1 cellular context compared by ENCODE assay signal in the genomic region with DNA sequence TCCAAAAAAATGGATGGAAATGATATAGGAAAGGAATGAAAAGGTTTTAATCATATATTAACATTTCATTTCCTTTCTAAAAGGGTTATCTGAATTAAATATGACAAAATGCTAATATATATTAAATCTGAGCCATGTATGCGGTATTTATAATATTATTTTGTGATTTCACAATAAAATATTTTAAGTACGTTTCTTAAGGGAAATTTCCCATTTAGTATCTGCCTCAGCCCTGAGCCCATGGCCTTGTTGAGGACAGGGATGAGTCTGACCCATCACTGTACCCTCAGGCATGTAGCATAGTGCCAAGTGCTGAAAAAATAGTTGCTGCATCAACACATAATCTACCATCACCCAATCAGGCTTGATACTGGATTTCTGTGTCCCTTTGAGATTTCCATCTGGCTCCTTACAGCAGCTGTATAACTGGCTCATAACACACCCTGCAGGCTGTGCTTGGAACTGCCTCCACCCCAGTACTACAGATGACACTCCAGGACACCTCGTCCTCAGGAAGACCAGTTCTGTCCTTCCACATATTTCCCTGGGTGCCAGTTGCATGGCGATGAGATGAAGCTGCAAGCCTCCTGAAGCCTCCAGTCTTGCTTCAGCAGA.
TF ChIP-seq lines count a peak whose summit lies in the region.

No MANE protein-coding gene starts in this region.

TF ChIP-seq in K562, 482 proteins besides CTCF, POLR2A, EP300 and RAD21 (continued from another document and continues in another):
- TF ChIP-seq, protein P1, sequence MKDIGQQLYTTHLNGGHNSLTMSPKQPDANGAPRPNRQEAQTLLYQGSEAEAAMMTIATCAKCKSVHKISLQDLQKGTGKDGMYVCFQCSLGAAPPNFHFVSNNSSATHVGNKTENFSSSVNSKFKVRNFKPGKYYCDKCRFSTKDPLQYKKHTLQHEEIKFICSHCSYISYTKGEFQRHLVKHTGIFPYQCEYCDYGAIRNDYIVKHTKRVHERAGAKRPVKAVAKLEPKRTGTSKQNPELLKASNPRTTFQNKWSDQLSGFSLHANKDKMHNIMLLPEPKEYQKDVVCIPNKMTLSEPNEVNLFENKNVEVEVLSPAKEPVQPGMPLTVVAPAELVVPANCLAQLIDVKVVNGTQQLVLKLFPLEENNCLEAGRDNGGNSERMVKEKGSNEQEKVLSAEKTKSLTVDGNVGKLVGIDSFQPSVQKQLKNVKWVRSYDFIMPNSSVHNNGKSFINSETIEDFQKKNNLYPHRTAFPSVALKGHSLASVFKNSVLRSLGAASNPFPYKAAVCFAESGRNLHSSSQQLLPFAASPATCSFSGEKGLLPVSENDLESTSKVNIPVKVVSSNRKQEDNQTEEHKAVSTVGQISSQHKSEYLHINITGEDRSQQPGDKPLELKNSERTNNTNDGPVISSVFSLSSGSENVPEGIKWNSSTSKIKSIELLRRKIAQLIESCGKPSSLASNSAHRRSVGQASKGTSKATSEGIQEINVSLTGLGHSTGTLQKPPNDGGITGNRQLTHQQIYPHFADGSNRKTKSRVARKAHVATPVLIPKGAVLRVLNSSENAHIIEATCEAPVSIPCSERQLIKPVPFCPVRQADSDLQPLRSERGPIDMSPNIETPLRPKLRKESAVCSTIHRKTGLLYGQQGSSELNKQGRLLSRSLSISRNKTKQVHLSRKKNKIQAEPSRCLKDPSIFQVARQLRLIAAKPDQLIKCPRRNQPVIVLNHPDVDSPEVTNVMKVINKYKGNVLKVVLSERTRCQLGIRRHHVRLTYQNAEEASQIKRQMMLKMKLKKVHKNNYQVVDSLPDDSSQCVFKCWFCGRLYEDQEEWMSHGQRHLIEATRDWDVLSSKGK (CRISPR knock-in tag; IDR thresholded peaks at IDR 0.05), result no peak
- TF ChIP-seq, protein P2, sequence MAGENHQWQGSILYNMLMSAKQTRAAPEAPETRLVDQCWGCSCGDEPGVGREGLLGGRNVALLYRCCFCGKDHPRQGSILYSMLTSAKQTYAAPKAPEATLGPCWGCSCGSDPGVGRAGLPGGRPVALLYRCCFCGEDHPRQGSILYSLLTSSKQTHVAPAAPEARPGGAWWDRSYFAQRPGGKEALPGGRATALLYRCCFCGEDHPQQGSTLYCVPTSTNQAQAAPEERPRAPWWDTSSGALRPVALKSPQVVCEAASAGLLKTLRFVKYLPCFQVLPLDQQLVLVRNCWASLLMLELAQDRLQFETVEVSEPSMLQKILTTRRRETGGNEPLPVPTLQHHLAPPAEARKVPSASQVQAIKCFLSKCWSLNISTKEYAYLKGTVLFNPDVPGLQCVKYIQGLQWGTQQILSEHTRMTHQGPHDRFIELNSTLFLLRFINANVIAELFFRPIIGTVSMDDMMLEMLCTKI (IDR thresholded peaks at IDR 0.05; ENCODE audit: partially characterized antibody), result no peak
- TF ChIP-seq ZFP1 (CRISPR knock-in tag; IDR thresholded peaks at IDR 0.05), result no peak
- TF ChIP-seq, protein P3, sequence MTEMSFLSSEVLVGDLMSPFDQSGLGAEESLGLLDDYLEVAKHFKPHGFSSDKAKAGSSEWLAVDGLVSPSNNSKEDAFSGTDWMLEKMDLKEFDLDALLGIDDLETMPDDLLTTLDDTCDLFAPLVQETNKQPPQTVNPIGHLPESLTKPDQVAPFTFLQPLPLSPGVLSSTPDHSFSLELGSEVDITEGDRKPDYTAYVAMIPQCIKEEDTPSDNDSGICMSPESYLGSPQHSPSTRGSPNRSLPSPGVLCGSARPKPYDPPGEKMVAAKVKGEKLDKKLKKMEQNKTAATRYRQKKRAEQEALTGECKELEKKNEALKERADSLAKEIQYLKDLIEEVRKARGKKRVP (CRISPR knock-in tag; IDR thresholded peaks at IDR 0.05), result no peak
- TF ChIP-seq MTA2 (IDR thresholded peaks at IDR 0.05; ENCODE audit: low read depth), result no peak
- TF ChIP-seq CC2D1A (IDR thresholded peaks at IDR 0.05), result peak; percentile 84; the same call in 1 of the 2 replicates
- no peak for TF ChIP-seq RBM15 (IDR thresholded peaks at IDR 0.05; ENCODE audit: insufficient read depth, low read length)
- TF ChIP-seq MAFG (tag; conservative IDR thresholded peaks at IDR 0.05), result 0 out of 2 replicates have a peak, but pooled peaks have one; percentile 19
- peak; percentile 20; the same call in 1 of the 2 replicates for TF ChIP-seq C11orf30 (IDR thresholded peaks at IDR 0.05; ENCODE audit: low read depth)
- TF ChIP-seq PTTG1 (tag; IDR thresholded peaks at IDR 0.05; ENCODE audit: low read depth), result no peak
- no peak for TF ChIP-seq PTBP1 (IDR thresholded peaks at IDR 0.05; ENCODE audit: low read depth, low read length)
- no peak for TF ChIP-seq HEY1 (CRISPR knock-in tag; IDR thresholded peaks at IDR 0.05; ENCODE audit: borderline replicate concordance)
- TF ChIP-seq ZNF316 (IDR thresholded peaks at IDR 0.05), result peak; percentile 59; the same call in 1 of the 2 replicates
- TF ChIP-seq ATF7 (IDR thresholded peaks at IDR 0.05), result no peak
- TF ChIP-seq RFX5 (IDR thresholded peaks at IDR 0.05; ENCODE audit: low read depth, low read length), result no peak
- no peak for TF ChIP-seq TAF15 (IDR thresholded peaks at IDR 0.05; ENCODE audit: low read depth, low read length)
- TF ChIP-seq TEAD4 (IDR thresholded peaks at IDR 0.05; ENCODE audit: low read length), result peak; percentile 44; the same call in 1 of the 2 replicates
- no peak for TF ChIP-seq TEAD4 (CRISPR knock-in tag; IDR thresholded peaks at IDR 0.05; ENCODE audit: borderline replicate concordance)
- no peak for TF ChIP-seq ZNF717 (CRISPR knock-in tag; IDR thresholded peaks at IDR 0.05)
- no peak for TF ChIP-seq ZNF217 (CRISPR knock-in tag; IDR thresholded peaks at IDR 0.05)
- TF ChIP-seq KDM1A (IDR thresholded peaks at IDR 0.05), result no peak; a peak in 2 of 4 replicates
- TF ChIP-seq ZNF239 (CRISPR knock-in tag; IDR thresholded peaks at IDR 0.05), result no peak
- no peak for TF ChIP-seq CBFB (CRISPR knock-in tag; IDR thresholded peaks at IDR 0.05)
- no peak for TF ChIP-seq BRCA1 (IDR thresholded peaks at IDR 0.05)
- TF ChIP-seq BRCA1 (CRISPR knock-in tag; IDR thresholded peaks at IDR 0.05), result no peak
- TF ChIP-seq, protein P4, sequence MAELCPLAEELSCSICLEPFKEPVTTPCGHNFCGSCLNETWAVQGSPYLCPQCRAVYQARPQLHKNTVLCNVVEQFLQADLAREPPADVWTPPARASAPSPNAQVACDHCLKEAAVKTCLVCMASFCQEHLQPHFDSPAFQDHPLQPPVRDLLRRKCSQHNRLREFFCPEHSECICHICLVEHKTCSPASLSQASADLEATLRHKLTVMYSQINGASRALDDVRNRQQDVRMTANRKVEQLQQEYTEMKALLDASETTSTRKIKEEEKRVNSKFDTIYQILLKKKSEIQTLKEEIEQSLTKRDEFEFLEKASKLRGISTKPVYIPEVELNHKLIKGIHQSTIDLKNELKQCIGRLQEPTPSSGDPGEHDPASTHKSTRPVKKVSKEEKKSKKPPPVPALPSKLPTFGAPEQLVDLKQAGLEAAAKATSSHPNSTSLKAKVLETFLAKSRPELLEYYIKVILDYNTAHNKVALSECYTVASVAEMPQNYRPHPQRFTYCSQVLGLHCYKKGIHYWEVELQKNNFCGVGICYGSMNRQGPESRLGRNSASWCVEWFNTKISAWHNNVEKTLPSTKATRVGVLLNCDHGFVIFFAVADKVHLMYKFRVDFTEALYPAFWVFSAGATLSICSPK (IDR thresholded peaks at IDR 0.05; ENCODE audit: borderline replicate concordance), result no peak
- TF ChIP-seq ZNF197 (CRISPR knock-in tag; IDR thresholded peaks at IDR 0.05; ENCODE audit: low read depth), result no peak
- TF ChIP-seq, protein P5, sequence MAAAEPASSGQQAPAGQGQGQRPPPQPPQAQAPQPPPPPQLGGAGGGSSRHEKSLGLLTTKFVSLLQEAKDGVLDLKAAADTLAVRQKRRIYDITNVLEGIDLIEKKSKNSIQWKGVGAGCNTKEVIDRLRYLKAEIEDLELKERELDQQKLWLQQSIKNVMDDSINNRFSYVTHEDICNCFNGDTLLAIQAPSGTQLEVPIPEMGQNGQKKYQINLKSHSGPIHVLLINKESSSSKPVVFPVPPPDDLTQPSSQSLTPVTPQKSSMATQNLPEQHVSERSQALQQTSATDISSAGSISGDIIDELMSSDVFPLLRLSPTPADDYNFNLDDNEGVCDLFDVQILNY (CRISPR knock-in tag; IDR thresholded peaks at IDR 0.05), result no peak
- no peak for TF ChIP-seq SP1 (CRISPR knock-in tag; IDR thresholded peaks at IDR 0.05)
- no peak for TF ChIP-seq SPI1 (IDR thresholded peaks at IDR 0.05; ENCODE audit: borderline replicate concordance, low read depth, low read length)
- TF ChIP-seq EZH2 (IDR thresholded peaks at IDR 0.05; ENCODE audit: borderline replicate concordance, low read depth, low read length), result no peak
- TF ChIP-seq NR2C2 (CRISPR knock-in tag; IDR thresholded peaks at IDR 0.05), result 0 out of 2 replicates have a peak, but pooled peaks have one; percentile 19
- TF ChIP-seq NR2C2 (tag; IDR thresholded peaks at IDR 0.05), result no peak
- peak; percentile 34; the same call in 1 of the 2 replicates for TF ChIP-seq DPF2 (IDR thresholded peaks at IDR 0.05)
- TF ChIP-seq, protein P6, sequence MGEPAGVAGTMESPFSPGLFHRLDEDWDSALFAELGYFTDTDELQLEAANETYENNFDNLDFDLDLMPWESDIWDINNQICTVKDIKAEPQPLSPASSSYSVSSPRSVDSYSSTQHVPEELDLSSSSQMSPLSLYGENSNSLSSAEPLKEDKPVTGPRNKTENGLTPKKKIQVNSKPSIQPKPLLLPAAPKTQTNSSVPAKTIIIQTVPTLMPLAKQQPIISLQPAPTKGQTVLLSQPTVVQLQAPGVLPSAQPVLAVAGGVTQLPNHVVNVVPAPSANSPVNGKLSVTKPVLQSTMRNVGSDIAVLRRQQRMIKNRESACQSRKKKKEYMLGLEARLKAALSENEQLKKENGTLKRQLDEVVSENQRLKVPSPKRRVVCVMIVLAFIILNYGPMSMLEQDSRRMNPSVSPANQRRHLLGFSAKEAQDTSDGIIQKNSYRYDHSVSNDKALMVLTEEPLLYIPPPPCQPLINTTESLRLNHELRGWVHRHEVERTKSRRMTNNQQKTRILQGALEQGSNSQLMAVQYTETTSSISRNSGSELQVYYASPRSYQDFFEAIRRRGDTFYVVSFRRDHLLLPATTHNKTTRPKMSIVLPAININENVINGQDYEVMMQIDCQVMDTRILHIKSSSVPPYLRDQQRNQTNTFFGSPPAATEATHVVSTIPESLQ (CRISPR knock-in tag; IDR thresholded peaks at IDR 0.05), result no peak
- no peak for TF ChIP-seq NFIX (CRISPR knock-in tag; IDR thresholded peaks at IDR 0.05; ENCODE audit: low read depth)
- no peak for TF ChIP-seq CBX2 (IDR thresholded peaks at IDR 0.05; ENCODE audit: insufficient read depth, low read length, poor library complexity, severe bottlenecking)
- TF ChIP-seq, protein P7, sequence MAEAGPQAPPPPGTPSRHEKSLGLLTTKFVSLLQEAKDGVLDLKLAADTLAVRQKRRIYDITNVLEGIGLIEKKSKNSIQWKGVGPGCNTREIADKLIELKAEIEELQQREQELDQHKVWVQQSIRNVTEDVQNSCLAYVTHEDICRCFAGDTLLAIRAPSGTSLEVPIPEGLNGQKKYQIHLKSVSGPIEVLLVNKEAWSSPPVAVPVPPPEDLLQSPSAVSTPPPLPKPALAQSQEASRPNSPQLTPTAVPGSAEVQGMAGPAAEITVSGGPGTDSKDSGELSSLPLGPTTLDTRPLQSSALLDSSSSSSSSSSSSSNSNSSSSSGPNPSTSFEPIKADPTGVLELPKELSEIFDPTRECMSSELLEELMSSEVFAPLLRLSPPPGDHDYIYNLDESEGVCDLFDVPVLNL (CRISPR knock-in tag; IDR thresholded peaks at IDR 0.05; ENCODE audit: low read depth), result no peak
- TF ChIP-seq MXI1 (IDR thresholded peaks at IDR 0.05; ENCODE audit: low read depth, low read length), result no peak
- TF ChIP-seq CCAR2 (IDR thresholded peaks at IDR 0.05; ENCODE audit: low read depth, low read length), result 0 out of 2 replicates have a peak, but pooled peaks have one; percentile 49
- peak; percentile 66 for TF ChIP-seq SMC3 (conservative IDR thresholded peaks at IDR 0.05; ENCODE audit: insufficient read depth, low read depth, low read length)
- no peak for TF ChIP-seq KLF10 (CRISPR knock-in tag; IDR thresholded peaks at IDR 0.05)
- TF ChIP-seq, protein P8, sequence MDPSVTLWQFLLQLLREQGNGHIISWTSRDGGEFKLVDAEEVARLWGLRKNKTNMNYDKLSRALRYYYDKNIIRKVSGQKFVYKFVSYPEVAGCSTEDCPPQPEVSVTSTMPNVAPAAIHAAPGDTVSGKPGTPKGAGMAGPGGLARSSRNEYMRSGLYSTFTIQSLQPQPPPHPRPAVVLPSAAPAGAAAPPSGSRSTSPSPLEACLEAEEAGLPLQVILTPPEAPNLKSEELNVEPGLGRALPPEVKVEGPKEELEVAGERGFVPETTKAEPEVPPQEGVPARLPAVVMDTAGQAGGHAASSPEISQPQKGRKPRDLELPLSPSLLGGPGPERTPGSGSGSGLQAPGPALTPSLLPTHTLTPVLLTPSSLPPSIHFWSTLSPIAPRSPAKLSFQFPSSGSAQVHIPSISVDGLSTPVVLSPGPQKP (CRISPR knock-in tag; IDR thresholded peaks at IDR 0.05), result no peak
- TF ChIP-seq ZC3H4 (CRISPR knock-in tag; IDR thresholded peaks at IDR 0.05; ENCODE audit: borderline replicate concordance), result no peak
- TF ChIP-seq NCOA4 (IDR thresholded peaks at IDR 0.05; ENCODE audit: partially characterized antibody), result no peak
- TF ChIP-seq HSF4 (CRISPR knock-in tag; IDR thresholded peaks at IDR 0.05; ENCODE audit: borderline replicate concordance), result no peak
- no peak for TF ChIP-seq MECOM (CRISPR knock-in tag; IDR thresholded peaks at IDR 0.05)
- TF ChIP-seq, protein P9, sequence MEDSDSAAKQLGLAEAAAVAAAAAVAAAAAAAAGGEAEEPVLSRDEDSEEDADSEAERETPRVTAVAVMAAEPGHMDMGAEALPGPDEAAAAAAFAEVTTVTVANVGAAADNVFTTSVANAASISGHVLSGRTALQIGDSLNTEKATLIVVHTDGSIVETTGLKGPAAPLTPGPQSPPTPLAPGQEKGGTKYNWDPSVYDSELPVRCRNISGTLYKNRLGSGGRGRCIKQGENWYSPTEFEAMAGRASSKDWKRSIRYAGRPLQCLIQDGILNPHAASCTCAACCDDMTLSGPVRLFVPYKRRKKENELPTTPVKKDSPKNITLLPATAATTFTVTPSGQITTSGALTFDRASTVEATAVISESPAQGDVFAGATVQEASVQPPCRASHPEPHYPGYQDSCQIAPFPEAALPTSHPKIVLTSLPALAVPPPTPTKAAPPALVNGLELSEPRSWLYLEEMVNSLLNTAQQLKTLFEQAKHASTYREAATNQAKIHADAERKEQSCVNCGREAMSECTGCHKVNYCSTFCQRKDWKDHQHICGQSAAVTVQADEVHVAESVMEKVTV (CRISPR knock-in tag; IDR thresholded peaks at IDR 0.05), result peak; percentile 17; the same call in 1 of the 2 replicates
- TF ChIP-seq HIVEP1 (CRISPR knock-in tag; IDR thresholded peaks at IDR 0.05), result no peak
- TF ChIP-seq ZNF212 (CRISPR knock-in tag; IDR thresholded peaks at IDR 0.05), result no peak
- TF ChIP-seq, protein P10, sequence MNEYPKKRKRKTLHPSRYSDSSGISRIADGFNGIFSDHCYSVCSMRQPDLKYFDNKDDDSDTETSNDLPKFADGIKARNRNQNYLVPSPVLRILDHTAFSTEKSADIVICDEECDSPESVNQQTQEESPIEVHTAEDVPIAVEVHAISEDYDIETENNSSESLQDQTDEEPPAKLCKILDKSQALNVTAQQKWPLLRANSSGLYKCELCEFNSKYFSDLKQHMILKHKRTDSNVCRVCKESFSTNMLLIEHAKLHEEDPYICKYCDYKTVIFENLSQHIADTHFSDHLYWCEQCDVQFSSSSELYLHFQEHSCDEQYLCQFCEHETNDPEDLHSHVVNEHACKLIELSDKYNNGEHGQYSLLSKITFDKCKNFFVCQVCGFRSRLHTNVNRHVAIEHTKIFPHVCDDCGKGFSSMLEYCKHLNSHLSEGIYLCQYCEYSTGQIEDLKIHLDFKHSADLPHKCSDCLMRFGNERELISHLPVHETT (CRISPR knock-in tag; conservative IDR thresholded peaks at IDR 0.05 in 1 of 2, IDR thresholded peaks at IDR 0.05 in 1 of 2), result no peak
- TF ChIP-seq WHSC1 (IDR thresholded peaks at IDR 0.05; ENCODE audit: low read length), result no peak
- TF ChIP-seq ZNF354B (CRISPR knock-in tag; IDR thresholded peaks at IDR 0.05), result no peak
